Comparison of ENCODE assay signal across 2 cellular contexts in genomic region chr3:66738625-66739330, GRCh38.
TF ChIP-seq lines count a peak whose summit lies in the region.

No MANE protein-coding gene starts in this region.

TF ChIP-seq in A549, 52 proteins besides CTCF, POLR2A, EP300 and RAD21:
- TF ChIP-seq RFX5 (IDR thresholded peaks at IDR 0.05): no peak
- TF ChIP-seq USF2 (IDR thresholded peaks at IDR 0.05): no peak
- no peak for TF ChIP-seq SMC3 (IDR thresholded peaks at IDR 0.05)
- TF ChIP-seq NR3C1 (IDR thresholded peaks at IDR 0.05): no peak
- TF ChIP-seq HES2 (IDR thresholded peaks at IDR 0.05): no peak
- TF ChIP-seq CHD2 (IDR thresholded peaks at IDR 0.05; ENCODE audit: low read length, partially characterized antibody): no peak
- TF ChIP-seq MAX (IDR thresholded peaks at IDR 0.05): no peak

TF ChIP-seq in IMR-90, 13 proteins besides CTCF, POLR2A, EP300 and RAD21:
- TF ChIP-seq CEBPB (IDR thresholded peaks at IDR 0.05; ENCODE audit: low read depth, low read length) (no peak), RCOR1 (IDR thresholded peaks at IDR 0.05; ENCODE audit: insufficient replicate concordance, low read length) (no peak), RFX5 (IDR thresholded peaks at IDR 0.05; ENCODE audit: low read depth, low read length) (no peak), SMC3 (IDR thresholded peaks at IDR 0.05; ENCODE audit: low read depth, low read length) (no peak)
